ENCODE assay signal across 25 cellular contexts in genomic region chr1:12111741-12112140, GRCh38. TPM values are rescaled to one million over a fixed set of nuclear protein-coding genes. Genes with fewer than 3 reads are reported as not detected.
DNase-seq lines count a peak whose midpoint lies in the region; TF ChIP-seq lines count a peak whose summit lies in the region.
"Had no signal": no experiment of that assay in that cellular context is flagged by ENCODE, and none has a peak within 500 bp of the region (broad histone marks: within the 10 kb centered on the region; RNA-seq: fewer than 3 reads in every experiment).

No MANE protein-coding gene starts in this region.

- H4K8ac ChIP-seq in neuronal stem cell (ENCODE audit: low read depth, low read length), result no peak overlapping the region

- H3K36me3 Mint-ChIP-seq in chondrocyte (ENCODE audit: low read depth) (no peaks in the 10 kb centered on the region), type B pancreatic cell (no peaks in the 10 kb centered on the region)
- H3K36me3 Mint-ChIP-seq: CD8-positive, alpha-beta memory T cell had no signal

- peak overlapping the region; percentile 79 for H3K18ac ChIP-seq in neuronal stem cell (ENCODE audit: low read length)

- H3K4me1 Mint-ChIP-seq in chondrocyte (ENCODE audit: low read depth), result peaks cover 12% of the 10 kb centered on the region
- no peaks in the 10 kb centered on the region for H3K4me1 Mint-ChIP-seq in type B pancreatic cell (ENCODE audit: unreplicated experiment)
- H3K4me1 Mint-ChIP-seq: B cell had no signal

- no peak overlapping the region for H2BK15ac ChIP-seq in neuronal stem cell (ENCODE audit: low read length)

- no peak overlapping the region for H2AFZ ChIP-seq in neuronal stem cell (ENCODE audit: low read length)

- no peak overlapping the region for H3K27ac ChIP-seq in neuronal stem cell (replicated peaks; ENCODE audit: low read length)
- H3K27ac ChIP-seq in spleen, result no peak overlapping the region
- H3K27ac ChIP-seq: 22Rv1; A549; BLaER1 treated with 17β-estradiol and CSF1 and Interleukin-3, amounts not matched to agents 10 nM and 100 nM; C4-2B had no signal

- no peak overlapping the region for H2BK120ac ChIP-seq in neuronal stem cell (ENCODE audit: low read depth, low read length)

- no peak overlapping the region for H4K91ac ChIP-seq in neuronal stem cell (ENCODE audit: low read depth, low read length, poor library complexity)

- H3K27ac Mint-ChIP-seq in chondrocyte (ENCODE audit: unreplicated experiment) (no peak overlapping the region), type B pancreatic cell (no peak overlapping the region)
- H3K27ac Mint-ChIP-seq: B cell; CD4-positive, alpha-beta T cell; CD8-positive, alpha-beta memory T cell had no signal

- no CpG with 5 or more reads among the region's 14 CpGs for WGBS in neuronal stem cell (ENCODE audit: extremely low coverage in 2 of 2, insufficient read length in 2 of 2, insufficient replicate concordance in 1 of 2), 2 donors
- 91 to 95% (median 91%) methylated on average over 14 of the region's 14 CpGs for WGBS in spleen, 5 donors

- H3K27me3 Mint-ChIP-seq in chondrocyte (ENCODE audit: low read depth) (peaks cover 11% of the 10 kb centered on the region), type B pancreatic cell (no peaks in the 10 kb centered on the region)
- H3K27me3 Mint-ChIP-seq: B cell; CD4-positive, alpha-beta T cell; CD8-positive, alpha-beta memory T cell had no signal

- H3K36me3 ChIP-seq in neuronal stem cell (replicated peaks in 1 of 2; ENCODE audit: control insufficient read depth in 2 of 2, insufficient read depth in 2 of 2, low read length in 2 of 2), result no peaks in the 10 kb centered on the region
- no peaks in the 10 kb centered on the region for H3K36me3 ChIP-seq in spleen

- TF ChIP-seq POLR2A in spleen (IDR thresholded peaks at IDR 0.05), result no peak

- H3K4me3 ChIP-seq in neuronal stem cell (ENCODE audit: low read length in 2 of 2), result no peak overlapping the region
- no peak overlapping the region for H3K4me3 ChIP-seq in spleen
- H3K4me3 ChIP-seq: A549; BLaER1 treated with 17β-estradiol and CSF1 and Interleukin-3, amounts not matched to agents 10 nM and 100 nM; GM12878 had no signal

- no peaks in the 10 kb centered on the region for H3K79me1 ChIP-seq in neuronal stem cell (ENCODE audit: low read depth, low read length)

- H2AK5ac ChIP-seq in neuronal stem cell (ENCODE audit: low read depth, low read length), result peak overlapping the region; percentile 87

- no peak overlapping the region for H3K4me3 Mint-ChIP-seq in chondrocyte (ENCODE audit: unreplicated experiment)
- no peak overlapping the region for H3K4me3 Mint-ChIP-seq in type B pancreatic cell
- H3K4me3 Mint-ChIP-seq: B cell; CD4-positive, alpha-beta T cell; CD8-positive, alpha-beta memory T cell had no signal

- no peaks in the 10 kb centered on the region for H3K9me3 Mint-ChIP-seq in chondrocyte (ENCODE audit: low read depth)
- no peaks in the 10 kb centered on the region for H3K9me3 Mint-ChIP-seq in type B pancreatic cell
- H3K9me3 Mint-ChIP-seq: CD4-positive, alpha-beta T cell; CD8-positive, alpha-beta memory T cell had no signal

- H3K4me1 ChIP-seq in neuronal stem cell (ENCODE audit: control insufficient read depth in 2 of 2, insufficient read depth in 1 of 2, low read depth in 1 of 2, low read length in 2 of 2), result no peaks in the 10 kb centered on the region
- H3K4me1 ChIP-seq in spleen, result no peaks in the 10 kb centered on the region
- H3K4me1 ChIP-seq: A549 had no signal

- DNase-seq in chondrocyte (ENCODE audit: low spot score), result peak; percentile 59
- DNase-seq in neuronal stem cell (ENCODE audit: low spot score), result no peak
- peak; percentile 35 for DNase-seq in spleen
- DNase-seq in activated T-cell treated with anti-CD3 and anti-CD28 coated beads for 4 hours, result no peak
- no peak for DNase-seq in type B pancreatic cell (ENCODE audit: extremely low spot score, unreplicated experiment)
- DNase-seq: AML-193; CD4-positive, alpha-beta T cell; COR-L47; DMS 273 treated with DMSO at 0.1 percent for 48 hours; DMS153; DMS53; DMS79; DND-41; EL; GDM1 had no signal

- H3K9ac ChIP-seq in neuronal stem cell (ENCODE audit: low read depth, low read length, poor library complexity), result no peak overlapping the region
- H3K9ac ChIP-seq: BLaER1 treated with 17β-estradiol and CSF1 and Interleukin-3, amounts not matched to agents 10 nM and 100 nM had no signal

- H3K9me3 ChIP-seq in neuronal stem cell (replicated peaks in 1 of 2; ENCODE audit: control insufficient read depth in 2 of 2, insufficient read depth in 1 of 2, low read depth in 1 of 2, low read length in 2 of 2), result no peaks in the 10 kb centered on the region
- no peaks in the 10 kb centered on the region for H3K9me3 ChIP-seq in spleen
- H3K9me3 ChIP-seq: A549; BLaER1 treated with 17β-estradiol and CSF1 and Interleukin-3, amounts not matched to agents 10 nM and 100 nM had no signal

- no peak overlapping the region for H3K23ac ChIP-seq in neuronal stem cell (ENCODE audit: low read depth, low read length, poor library complexity)

- TF ChIP-seq CTCF in chondrocyte (IDR thresholded peaks at IDR 0.05) (no peak), spleen (IDR thresholded peaks at IDR 0.05 in 8 of 11, conservative IDR thresholded peaks at IDR 0.05 in 3 of 11) (no peak), type B pancreatic cell (conservative IDR thresholded peaks at IDR 0.05) (no peak)

- H3K4ac ChIP-seq in neuronal stem cell (ENCODE audit: low read length), result no peak overlapping the region

- intact Hi-C loops in spleen (cut with DNase I; ENCODE audit: low total_unique reads), result no loop called here

- peak overlapping the region; percentile 17 for H3K14ac ChIP-seq in neuronal stem cell (ENCODE audit: low read length)

- no peak overlapping the region for H2BK12ac ChIP-seq in neuronal stem cell (ENCODE audit: low read length)

- H3K4me2 ChIP-seq in neuronal stem cell (ENCODE audit: insufficient read depth, low read length, poor library complexity, severe bottlenecking), result no peak overlapping the region
- H3K4me2 ChIP-seq: A549; BLaER1 treated with 17β-estradiol and CSF1 and Interleukin-3, amounts not matched to agents 10 nM and 100 nM had no signal

- no peak overlapping the region for H2BK5ac ChIP-seq in neuronal stem cell (ENCODE audit: low read length)

- H3K27me3 ChIP-seq in neuronal stem cell (ENCODE audit: control insufficient read depth in 3 of 3, insufficient read depth in 3 of 3, low read depth in 1 of 3, low read length in 3 of 3), result peaks cover 0 to 24% (median 0%) of the 10 kb centered on the region in 3 experiments
- H3K27me3 ChIP-seq in spleen (replicated peaks in 1 of 7), result peaks cover 0 to 3% (median 0%) of the 10 kb centered on the region in 7 donors
- H3K27me3 ChIP-seq: BLaER1 treated with 17β-estradiol and CSF1 and Interleukin-3, amounts not matched to agents 10 nM and 100 nM had no signal

RNA-seq across cellular contexts. Expression of gene TNFRSF8, which starts 48.6 kb away (rescaled TPM):
- total RNA-seq in chondrocyte (not detected in 3 replicates), spleen (1 to 10 TPM; 1.3 to 7.6 (median 2.2) TPM), type B pancreatic cell (ENCODE audit: low replicate concordance) (0.07 and 0.14 TPM in 2 replicates)
- 0.01 TPM for polyA plus RNA-seq in neuronal stem cell (2013, experiment 1 of 2)
- polyA plus RNA-seq in neuronal stem cell (2013, experiment 2 of 2), result 0.01 TPM
- 1 to 10 TPM; 1.7 to 2.0 (median 1.9) TPM for polyA plus RNA-seq in spleen
- total RNA-seq: G401 had no signal
- polyA plus RNA-seq: BJ; CD8-positive, alpha-beta memory T cell had no signal

RNA-seq across cellular contexts. Expression of gene TNFRSF1B, which starts 55.0 kb away (rescaled TPM):
- total RNA-seq in chondrocyte (0.22 TPM in 1 of 3 replicates, not detected in the others), spleen (100 to 1,000 TPM; 142 to 233 (median 183) TPM), type B pancreatic cell (ENCODE audit: low replicate concordance) (2.4 and 3.3 TPM in 2 replicates)
- polyA plus RNA-seq in neuronal stem cell (2013, experiment 1 of 2), result 0.73 TPM
- polyA plus RNA-seq in neuronal stem cell (2013, experiment 2 of 2), result 0.68 TPM
- polyA plus RNA-seq in spleen, result 10 to 100 TPM; 28.5 to 63.2 (median 36.8) TPM
- total RNA-seq: A172, G401 had no signal

Comparison
In these comparisons a context has a peak if more than half of its experiments do, and no peak if none do; other contexts are left out.
1. DNase-seq: peak in chondrocyte (single experiment) and spleen (single experiment); none in neuronal stem cell (single experiment), activated T-cell treated with anti-CD3 and anti-CD28 coated beads for 4 hours (single experiment) and type B pancreatic cell (single experiment).
2. RNA of gene TNFRSF1B, which starts 55.0 kb away (total RNA-seq): 142 to 233 TPM in spleen; 2.4 to 3.3 TPM in type B pancreatic cell and 0.22 TPM in chondrocyte; every median in the first group is over 10 times any median in the second.